ENCODE assay signal across 8 cellular contexts in the genomic region with DNA sequence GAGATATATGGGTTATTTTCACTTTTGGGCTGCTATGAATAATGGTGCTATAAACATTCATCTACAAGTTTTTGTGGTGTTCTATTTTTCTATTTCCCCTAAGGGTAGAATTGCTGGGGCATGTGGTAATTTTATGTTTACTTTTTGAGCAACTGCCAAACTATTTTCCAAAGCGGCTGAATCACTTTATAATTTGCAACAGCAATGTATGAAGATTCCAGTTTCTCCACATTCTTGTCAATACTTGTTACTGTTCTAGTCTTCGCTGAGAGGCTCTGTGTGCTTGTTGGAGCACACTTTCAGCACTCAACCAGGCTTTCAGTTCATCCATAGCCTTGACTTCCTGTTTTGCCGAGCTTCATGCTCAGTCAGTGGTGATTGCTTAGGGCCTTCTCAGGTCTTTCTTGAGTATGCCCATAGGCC. TPM values are rescaled to one million over a fixed set of nuclear protein-coding genes. Genes with fewer than 3 reads are reported as not detected.
DNase-seq lines count a peak whose midpoint lies in the region; ATAC-seq and TF ChIP-seq lines count a peak whose summit lies in the region.

No MANE protein-coding gene starts in this region.

- H3K27ac ChIP-seq in PC-3 (ENCODE audit: low read length) (peak overlapping the region; percentile 75), mesendoderm (ENCODE audit: low read depth, low read length) (no peak overlapping the region)

- no peak overlapping the region for H3K56ac ChIP-seq in mesendoderm (ENCODE audit: low read length)

- H3K4ac ChIP-seq in mesendoderm (ENCODE audit: low read depth, low read length), result no peak overlapping the region

- H2BK120ac ChIP-seq in mesendoderm (ENCODE audit: low read depth, low read length), result no peak overlapping the region

- ATAC-seq in HG02885 (IDR thresholded peaks at IDR 0.05; ENCODE audit: poor library complexity, unreplicated experiment) (peak; percentile 62), PC-3 (peak; percentile 90)

- H3K79me1 ChIP-seq in mesendoderm (ENCODE audit: low read length), result peaks cover 5% of the 10 kb centered on the region

- no peak overlapping the region for H2AFZ ChIP-seq in PC-3 (ENCODE audit: low read length)

- H3K4me3 ChIP-seq in PC-3 (ENCODE audit: low read length) (peak overlapping the region; percentile 58), choroid plexus epithelial cell (ENCODE audit: low read depth, low read length) (peak overlapping the region; percentile 12), mesendoderm (ENCODE audit: low read length) (no peak overlapping the region)

- TF ChIP-seq CTCF in PC-3 (conservative IDR thresholded peaks at IDR 0.05; ENCODE audit: low read depth, low read length) (no peak), choroid plexus epithelial cell (conservative IDR thresholded peaks at IDR 0.05; ENCODE audit: low read depth, low read length) (no peak)

- peak overlapping the region; percentile 85 for H3K27ac Mint-ChIP-seq in activated naive CD4-positive, alpha-beta T cell treated with anti-CD3 and anti-CD28 coated beads, Interleukin-2, amount 50 U/mL, for 24 hours

- intact Hi-C loops in PC-3 (cut with micrococcal nuclease), result loop anchor here (1.0 to 5.0 kb wide), 5 partner anchors 14 to 193 kb away; partner anchors contain the start of genes ADK and VCL

- H4K20me1 ChIP-seq in PC-3 (ENCODE audit: low read length), result peaks cover 53% of the 10 kb centered on the region

- H3K79me2 ChIP-seq in PC-3 (ENCODE audit: low read length) (peaks cover 96% of the 10 kb centered on the region), mesendoderm (ENCODE audit: control insufficient read depth, insufficient read depth, low read length) (peaks cover 23% of the 10 kb centered on the region)

- H3K9me3 ChIP-seq in PC-3 (ENCODE audit: low read length), result no peaks in the 10 kb centered on the region

- H3K4me1 ChIP-seq in PC-3 (ENCODE audit: insufficient read depth, low read length), result peaks cover 81% of the 10 kb centered on the region
- no peaks in the 10 kb centered on the region for H3K4me1 ChIP-seq in mesendoderm (ENCODE audit: control insufficient read depth, low read depth, low read length)

- no peak overlapping the region for H2BK5ac ChIP-seq in mesendoderm (ENCODE audit: low read length)

- H3K4me3 Mint-ChIP-seq in activated naive CD4-positive, alpha-beta T cell treated with anti-CD3 and anti-CD28 coated beads, Interleukin-2, amount 50 U/mL, for 24 hours, result peak overlapping the region; percentile 77

- H3K4me2 ChIP-seq in PC-3 (ENCODE audit: low read length) (peak overlapping the region; percentile 77), mesendoderm (ENCODE audit: low read length) (no peak overlapping the region)

- no peak for DNase-seq in activated naive CD4-positive, alpha-beta T cell treated with anti-CD3 and anti-CD28 coated beads, Interleukin-2, amount 50 U/mL, for 16 hours
- DNase-seq in PC-3, result peak; percentile 100
- peak; percentile 94 for DNase-seq in choroid plexus epithelial cell (ENCODE audit: low read depth)
- DNase-seq in mesendoderm, result peak; percentile 65
- DNase-seq in effector CD8-positive, alpha-beta T cell (lab: John Stamatoyannopoulos, UW), result no peak
- no peak for DNase-seq in OCI-M2 (lab: John Stamatoyannopoulos, UW; ENCODE audit: unreplicated experiment)

- POLR2A ChIA-PET in PC-3 (lab: Charles Lee; ENCODE audit: unreplicated experiment), result interaction anchor here (0.6 to 2.5 kb wide), 8 partner anchors 8 to 39 kb away, joined by 4 to 19 read pairs (median 6); partner anchors contain the start of genes ADK and AP3M1

- peaks cover 76% of the 10 kb centered on the region for H3K4me1 Mint-ChIP-seq in activated naive CD4-positive, alpha-beta T cell treated with anti-CD3 and anti-CD28 coated beads, Interleukin-2, amount 50 U/mL, for 24 hours

- no peaks in the 10 kb centered on the region for H3K9me2 ChIP-seq in PC-3 (replicated peaks; ENCODE audit: low read length)

- H3K27me3 ChIP-seq in PC-3 (ENCODE audit: low read length), result no peaks in the 10 kb centered on the region
- H3K27me3 ChIP-seq in mesendoderm (ENCODE audit: insufficient read depth, low read length, poor library complexity), result no peaks in the 10 kb centered on the region

- H3K36me3 ChIP-seq in PC-3 (ENCODE audit: low read depth, low read length) (0 out of 2 replicates have a peak, but pooled peaks cover 3% of the 10 kb centered on the region), mesendoderm (ENCODE audit: control insufficient read depth, insufficient read depth, low read length) (no peaks in the 10 kb centered on the region)

- H4K5ac ChIP-seq in mesendoderm (ENCODE audit: low read length), result no peak overlapping the region

- no peak overlapping the region for H4K8ac ChIP-seq in mesendoderm (ENCODE audit: low read depth, low read length)

- no peak overlapping the region for H2BK15ac ChIP-seq in mesendoderm (replicated peaks; ENCODE audit: low read depth)

- no peaks in the 10 kb centered on the region for H3K27me3 Mint-ChIP-seq in activated naive CD4-positive, alpha-beta T cell treated with anti-CD3 and anti-CD28 coated beads, Interleukin-2, amount 50 U/mL, for 24 hours

- no peak overlapping the region for H2AK5ac ChIP-seq in mesendoderm (ENCODE audit: low read length)

- H3K9me3 Mint-ChIP-seq in activated naive CD4-positive, alpha-beta T cell treated with anti-CD3 and anti-CD28 coated beads, Interleukin-2, amount 50 U/mL, for 24 hours, result no peaks in the 10 kb centered on the region

- no peak overlapping the region for H3K23ac ChIP-seq in mesendoderm (ENCODE audit: low read length)

- CTCF ChIA-PET in PC-3 (lab: Charles Lee), result interaction anchor here (0.8 to 2.1 kb wide), 5 partner anchors 12 to 636 kb away, joined by 3 to 13 read pairs (median 6); partner anchors contain the start of gene ADK

- peaks cover 6% of the 10 kb centered on the region for H3K36me3 Mint-ChIP-seq in activated naive CD4-positive, alpha-beta T cell treated with anti-CD3 and anti-CD28 coated beads, Interleukin-2, amount 50 U/mL, for 24 hours

- BruUV-seq in PC-3 (replicated peaks; lab: Mats Ljungman, UMichigan), result no TSS peak

- peaks cover 35% of the 10 kb centered on the region for H3F3A ChIP-seq in PC-3 (ENCODE audit: low read length, unreplicated experiment)

- H3K9ac ChIP-seq in PC-3 (ENCODE audit: low read length), result peak overlapping the region; percentile 54
- no peak overlapping the region for H3K9ac ChIP-seq in mesendoderm (ENCODE audit: low read length)

- WGBS in mesendoderm (ENCODE audit: extremely low coverage, insufficient coverage, low lambda C conversion rate), result no CpG with 5 or more reads among the region's 3 CpGs

- no peak overlapping the region for H3K18ac ChIP-seq in mesendoderm (ENCODE audit: low read length)

RNA-seq across cellular contexts. Expression of gene ADK, which starts 39.0 kb away (rescaled TPM):
- 221 and 256 TPM in 2 replicates for total RNA-seq in PC-3 (2014; rRNA removed)
- 34.7 TPM for polyA plus RNA-seq in mesendoderm (2013, experiment 1 of 2)
- 35.7 TPM for polyA plus RNA-seq in mesendoderm (2013, experiment 2 of 2)

RNA-seq across cellular contexts. Expression of gene AP3M1, which starts 39.4 kb away (rescaled TPM):
- total RNA-seq in PC-3 (2014; rRNA removed), result 129 and 165 TPM in 2 replicates
- polyA plus RNA-seq in mesendoderm (2013, experiment 1 of 2), result 26.1 TPM
- polyA plus RNA-seq in mesendoderm (2013, experiment 2 of 2), result 26.9 TPM

Comparison
In these comparisons a context has a peak if more than half of its experiments do, and no peak if none do; other contexts are left out.
1. DNase-seq: peak in PC-3 (single experiment), choroid plexus epithelial cell (single experiment) and mesendoderm (single experiment); none in activated naive CD4-positive, alpha-beta T cell treated with anti-CD3 and anti-CD28 coated beads, Interleukin-2, amount 50 U/mL, for 16 hours (single experiment), effector CD8-positive, alpha-beta T cell (single experiment) and OCI-M2 (single experiment).